24 cellular contexts compared by ENCODE assay signal in the genomic region with DNA sequence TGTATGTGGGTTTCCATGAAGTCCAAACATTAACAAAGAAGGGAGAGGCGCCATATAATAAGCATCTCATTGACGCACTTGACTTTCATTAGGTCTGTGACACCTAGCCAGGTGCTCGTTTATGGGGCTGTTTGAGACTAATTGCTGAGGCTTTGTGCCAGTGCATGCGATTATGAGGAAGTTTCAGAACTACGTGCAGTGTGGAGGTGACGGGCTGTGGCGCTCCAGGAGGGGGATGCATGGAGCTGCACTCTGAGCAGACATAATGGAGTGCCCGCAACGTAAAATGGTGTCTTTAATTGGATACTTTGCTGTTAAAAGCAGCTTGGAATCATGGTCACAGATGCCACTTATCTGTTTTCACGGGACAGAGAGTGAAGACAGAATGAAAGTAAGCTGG.
DNase-seq lines count a peak whose midpoint lies in the region; ATAC-seq, FAIRE-seq and TF ChIP-seq lines count a peak whose summit lies in the region.
"Had no signal": no experiment of that assay in that cellular context is flagged by ENCODE, and none has a peak within 500 bp of the region (broad histone marks: within the 10 kb centered on the region; RNA-seq: fewer than 3 reads in every experiment).

No MANE protein-coding gene starts in this region.

- in situ Hi-C loops in IMR-90 (cut with MboI; ENCODE audit: low sequenced_read_pairs): no loop called here

- no peaks in the 10 kb centered on the region for H3K9me3 ChIP-seq in IMR-90 (ENCODE audit: control insufficient read depth, insufficient read depth, low read length)
- H3K9me3 ChIP-seq: tibial nerve had no signal

- no peak for TF ChIP-seq RAD21 in IMR-90 (IDR thresholded peaks at IDR 0.05; ENCODE audit: low read length)

- H3K27ac ChIP-seq in IMR-90 (ENCODE audit: insufficient read depth, low read length): no peak overlapping the region

- no peak overlapping the region for H2AK9ac ChIP-seq in IMR-90 (replicated peaks; ENCODE audit: low read depth, low read length, poor library complexity)

- no peak overlapping the region for H4K91ac ChIP-seq in IMR-90 (ENCODE audit: insufficient read depth, low read depth, low read length)

- dilution Hi-C loops in IMR-90 (cut with HindIII; ENCODE audit: low sequenced_read_pairs, unreplicated experiment): no loop called here

- CTCF ChIA-PET in IMR-90 (lab: Yijun Ruan, JAX): interaction anchor here (0.9 kb wide), 1 partner anchor 9 kb away, joined by 3 read pairs; no protein-coding TSS in a partner anchor

- no TSS peak for BruUV-seq in IMR-90 (replicated peaks; lab: Mats Ljungman, UMichigan)

- H3K23ac ChIP-seq in IMR-90 (ENCODE audit: low read depth, low read length): no peak overlapping the region

- no peak overlapping the region for H3K56ac ChIP-seq in IMR-90 (ENCODE audit: extremely low read depth, insufficient read depth, low read length)

- no peak overlapping the region for H3K4me3 ChIP-seq in IMR-90 (ENCODE audit: insufficient read depth, low read depth, low read length)
- H3K4me3 ChIP-seq: tibial nerve had no signal

- H3K79me1 ChIP-seq in IMR-90 (ENCODE audit: low read depth in 1 of 2, low read length in 2 of 2): no peaks in the 10 kb centered on the region

- H3K27ac Mint-ChIP-seq in glutamatergic neuron (ENCODE audit: unreplicated experiment): peak overlapping the region; percentile 73
- H3K27ac Mint-ChIP-seq: CD8-positive, alpha-beta T cell had no signal

- H3K18ac ChIP-seq in IMR-90 (ENCODE audit: low read depth, low read length): no peak overlapping the region

- H3K9ac ChIP-seq in IMR-90 (ENCODE audit: low read depth, low read length): no peak overlapping the region

- no peak overlapping the region for H2BK120ac ChIP-seq in IMR-90 (ENCODE audit: low read depth, low read length)

- H3K36me3 Mint-ChIP-seq in glutamatergic neuron (ENCODE audit: unreplicated experiment): no peaks in the 10 kb centered on the region
- H3K36me3 Mint-ChIP-seq: CD8-positive, alpha-beta T cell; naive B cell had no signal

- H3K4me1 ChIP-seq in IMR-90 (ENCODE audit: control insufficient read depth, insufficient read depth, low read length): no peaks in the 10 kb centered on the region
- H3K4me1 ChIP-seq: tibial nerve had no signal

- no peaks in the 10 kb centered on the region for H3K9me1 ChIP-seq in IMR-90 (ENCODE audit: insufficient read depth, low read length)

- H4K5ac ChIP-seq in IMR-90 (ENCODE audit: low read depth, low read length): no peak overlapping the region

- H2AK5ac ChIP-seq in IMR-90 (ENCODE audit: low read depth, low read length): no peak overlapping the region

- no peak overlapping the region for H3K4me3 Mint-ChIP-seq in glutamatergic neuron (ENCODE audit: unreplicated experiment)
- H3K4me3 Mint-ChIP-seq: CD8-positive, alpha-beta T cell; naive B cell had no signal

- H3K36me3 ChIP-seq in IMR-90 (ENCODE audit: control insufficient read depth, insufficient read depth, low read length): no peaks in the 10 kb centered on the region
- H3K36me3 ChIP-seq: tibial nerve had no signal

- DNase-seq in IMR-90 (no peak), NCI-H1092 treated with DMSO at 0.1 percent for 48 hours (lab: John Stamatoyannopoulos, UW) (peak; percentile 86), NCI-H69 (lab: John Stamatoyannopoulos, UW) (peak; percentile 84), glutamatergic neuron (no peak), NCI-H82 treated with DMSO at 0.1 percent for 48 hours (lab: John Stamatoyannopoulos, UW; ENCODE audit: unreplicated experiment) (no peak), frontal cortex (ENCODE audit: low spot score in 2 of 2) (no peak)
- no peak for DNase-seq in activated naive CD4-positive, alpha-beta T cell (lab: John Stamatoyannopoulos, UW)
- DNase-seq: activated CD4-positive, alpha-beta T cell treated with anti-CD3 and anti-CD28 coated beads for 48 hours; activated naive CD4-positive, alpha-beta T cell treated with anti-CD3 and anti-CD28 coated beads, Interleukin-2, amount 50 U/mL, for 16 hours; CD8-positive, alpha-beta T cell; dermis blood vessel endothelial cell; left cardiac atrium; mesenchymal stem cell; naive B cell; NCI-H2171; NCI-H526 treated with DMSO at 0.1 percent for 48 hours; PC-3; retina; SIG-M5; stimulated activated CD4-positive, alpha-beta T cell treated with anti-CD3 and anti-CD28 coated beads, Interleukin-4, amount 100 ng/mL, for 4 hours; stimulated activated naive CD8-positive, alpha-beta T cell treated with anti-CD3 and anti-CD28 coated beads, Interleukin-15, Interleukin-2, amounts not matched to agents 100 U/mL and 50 U/mL, for 24 hours had no signal

- intact Hi-C loops in IMR-90 (cut with micrococcal nuclease): no loop called here

- H3K27me3 ChIP-seq in IMR-90 (ENCODE audit: control insufficient read depth, insufficient read depth, low read length): no peaks in the 10 kb centered on the region
- H3K27me3 ChIP-seq: tibial nerve had no signal

- H4K8ac ChIP-seq in IMR-90 (ENCODE audit: low read depth in 2 of 2, low read length in 2 of 2): no peak overlapping the region

- H4K20me1 ChIP-seq in IMR-90 (ENCODE audit: insufficient read depth, low read length): no peaks in the 10 kb centered on the region

- H3K9me3 Mint-ChIP-seq in glutamatergic neuron (ENCODE audit: unreplicated experiment): peaks cover 5% of the 10 kb centered on the region
- H3K9me3 Mint-ChIP-seq: CD8-positive, alpha-beta T cell; naive B cell had no signal

- ATAC-seq in IMR-90 (ENCODE audit: low read depth) (no peak), HG03460 (IDR thresholded peaks at IDR 0.05; ENCODE audit: unreplicated experiment) (no peak)
- ATAC-seq: CD8-positive, alpha-beta T cell; PC-3; stimulated activated naive CD8-positive, alpha-beta T cell treated with anti-CD3 and anti-CD28 coated beads, Interleukin-15, Interleukin-2, amounts not matched to agents 100 U/mL and 50 U/mL, for 24 hours had no signal

- WGBS in IMR-90 (ENCODE audit: extremely low coverage in 2 of 2, insufficient read length in 1 of 2), 2 experiments: 94% methylated on average over 6 of the region's 10 CpGs; no CpG with 5 or more reads in 1 of the 2 experiments

- H2AFZ ChIP-seq in IMR-90 (replicated peaks; ENCODE audit: low read length, poor library complexity): peak overlapping the region; percentile 6

- no peak overlapping the region for H2BK15ac ChIP-seq in IMR-90 (ENCODE audit: low read depth, low read length)

- H3K27me3 Mint-ChIP-seq in glutamatergic neuron (ENCODE audit: unreplicated experiment): peaks cover 8% of the 10 kb centered on the region

- no peak for FAIRE-seq in frontal cortex (lab: Jason Lieb, UNC)
- FAIRE-seq: GM12892 had no signal

- H3K4ac ChIP-seq in IMR-90 (ENCODE audit: low read depth, low read length): no peak overlapping the region

- TF ChIP-seq CTCF in IMR-90 (conservative IDR thresholded peaks at IDR 0.05; ENCODE audit: low read depth, low read length): no peak
- no peak for TF ChIP-seq CTCF in glutamatergic neuron (IDR thresholded peaks at IDR 0.05; ENCODE audit: partially characterized antibody, unreplicated experiment)

- H2BK5ac ChIP-seq in IMR-90 (ENCODE audit: low read depth, low read length, poor library complexity, severe bottlenecking): no peak overlapping the region

- peaks cover 24% of the 10 kb centered on the region for H3K4me1 Mint-ChIP-seq in glutamatergic neuron (ENCODE audit: low read depth, unreplicated experiment)

- no peak overlapping the region for H2BK20ac ChIP-seq in IMR-90 (ENCODE audit: low read depth, low read length)

- POLR2A ChIA-PET in IMR-90 (lab: Charles Lee; ENCODE audit: unreplicated experiment): no interaction called here

- no peak overlapping the region for H3K4me2 ChIP-seq in IMR-90 (ENCODE audit: low read depth, low read length)

- H3K14ac ChIP-seq in IMR-90 (replicated peaks; ENCODE audit: low read depth, low read length): no peak overlapping the region

- no peak for TF ChIP-seq POLR2A in IMR-90 (IDR thresholded peaks at IDR 0.05; ENCODE audit: low read depth, low read length)

TF ChIP-seq in IMR-90, 13 proteins besides CTCF, POLR2A, EP300 and RAD21:
- no peak for TF ChIP-seq RCOR1 (IDR thresholded peaks at IDR 0.05; ENCODE audit: insufficient replicate concordance, low read length)
- TF ChIP-seq BHLHE40 (IDR thresholded peaks at IDR 0.05; ENCODE audit: low read depth, low read length): no peak
- no peak for TF ChIP-seq MAZ (IDR thresholded peaks at IDR 0.05; ENCODE audit: borderline replicate concordance, low read depth, low read length)

Comparison
In these comparisons a context has a peak if more than half of its experiments do, and no peak if none do; other contexts are left out.
1. DNase-seq: peak in NCI-H1092 treated with DMSO at 0.1 percent for 48 hours (single experiment) and NCI-H69 (single experiment); none in IMR-90 (single experiment), glutamatergic neuron (single experiment), NCI-H82 treated with DMSO at 0.1 percent for 48 hours (single experiment), frontal cortex (0 of 2) and activated naive CD4-positive, alpha-beta T cell (0 of 4).